Comparison of ENCODE assay signal across 8 cellular contexts in genomic region chr4:140237616-140238352, GRCh38.
DNase-seq lines count a peak whose midpoint lies in the region; ATAC-seq and TF ChIP-seq lines count a peak whose summit lies in the region.

No MANE protein-coding gene starts in this region.

- no peaks in the 10 kb centered on the region for H3K36me3 ChIP-seq in muscle layer of colon (ENCODE audit: insufficient read depth, low read length)

- H3K27me3 ChIP-seq in AG04450 (ENCODE audit: control insufficient read depth, insufficient read depth, low read length), result no peaks in the 10 kb centered on the region
- H3K27me3 ChIP-seq in muscle layer of colon (ENCODE audit: control insufficient read depth in 1 of 2, insufficient read depth in 2 of 2, low read length in 2 of 2), result no peaks in the 10 kb centered on the region

- TF ChIP-seq CTCF in AG04450 (IDR thresholded peaks at IDR 0.05; ENCODE audit: low read depth, low read length) (no peak), LNCaP clone FGC (IDR thresholded peaks at IDR 0.05; ENCODE audit: control insufficient read depth, extremely low read depth, insufficient read depth) (no peak)

- peak overlapping the region; percentile 41 for H3K9ac ChIP-seq in muscle layer of colon (ENCODE audit: low read length)

- H3K4me3 ChIP-seq in AG04450 (ENCODE audit: low read depth, low read length) (peak overlapping the region; percentile 37), LNCaP clone FGC (ENCODE audit: low read depth, low read length) (no peak overlapping the region), muscle layer of colon (ENCODE audit: low read depth in 1 of 2, low read length in 2 of 2) (peak overlapping the region; percentile 5 to 51)

- POLR2A ChIA-PET in AG04450 (lab: Yijun Ruan, JAX), result interaction anchor here (0.6 to 2.1 kb wide), 6 partner anchors 9 to 87 kb away, joined by 3 to 11 read pairs (median 6); partner anchors contain the start of gene MAML3

- peaks cover 47% of the 10 kb centered on the region for H3K4me1 ChIP-seq in muscle layer of colon (ENCODE audit: insufficient read depth, low read length)

- H3K27ac ChIP-seq in AG04450 (ENCODE audit: low read depth, low read length) (peak overlapping the region; percentile 97), muscle layer of colon (ENCODE audit: low read depth, low read length) (peak overlapping the region; percentile 94)

- ATAC-seq in esophagus mucosa (peak; percentile 80), HG02885 (IDR thresholded peaks at IDR 0.05; ENCODE audit: poor library complexity, unreplicated experiment) (no peak), HG02588 (IDR thresholded peaks at IDR 0.05; ENCODE audit: unreplicated experiment) (no peak)

- DNase-seq in AG04450 (ENCODE audit: low read depth, low spot score), result peak; percentile 88
- peak; percentile 88 for DNase-seq in LNCaP clone FGC (ENCODE audit: low read depth)
- peak; percentile 59 for DNase-seq in RPMI8226
- no peak for DNase-seq in stimulated activated CD4-positive, alpha-beta T cell treated with anti-CD3 and anti-CD28 coated beads, Interleukin-2, amount 100 ng/mL, for 48 hours

- CTCF ChIA-PET in AG04450 (lab: Charles Lee), result interaction anchor here (1.5 to 3.7 kb wide), 2 partner anchors 14 to 16 kb away, joined by 5 to 24 read pairs; no protein-coding TSS in a partner anchor

- no peaks in the 10 kb centered on the region for H3K9me3 ChIP-seq in AG04450 (ENCODE audit: control insufficient read depth, insufficient read depth, low read length)
- no peaks in the 10 kb centered on the region for H3K9me3 ChIP-seq in muscle layer of colon (ENCODE audit: low read length)

Comparison
In these comparisons a context has a peak if more than half of its experiments do, and no peak if none do; other contexts are left out.
1. DNase-seq: peak in AG04450 (single experiment), LNCaP clone FGC (single experiment) and RPMI8226 (single experiment); none in stimulated activated CD4-positive, alpha-beta T cell treated with anti-CD3 and anti-CD28 coated beads, Interleukin-2, amount 100 ng/mL, for 48 hours (0 of 2).